1 cellular context compared by ENCODE assay signal in the genomic region with DNA sequence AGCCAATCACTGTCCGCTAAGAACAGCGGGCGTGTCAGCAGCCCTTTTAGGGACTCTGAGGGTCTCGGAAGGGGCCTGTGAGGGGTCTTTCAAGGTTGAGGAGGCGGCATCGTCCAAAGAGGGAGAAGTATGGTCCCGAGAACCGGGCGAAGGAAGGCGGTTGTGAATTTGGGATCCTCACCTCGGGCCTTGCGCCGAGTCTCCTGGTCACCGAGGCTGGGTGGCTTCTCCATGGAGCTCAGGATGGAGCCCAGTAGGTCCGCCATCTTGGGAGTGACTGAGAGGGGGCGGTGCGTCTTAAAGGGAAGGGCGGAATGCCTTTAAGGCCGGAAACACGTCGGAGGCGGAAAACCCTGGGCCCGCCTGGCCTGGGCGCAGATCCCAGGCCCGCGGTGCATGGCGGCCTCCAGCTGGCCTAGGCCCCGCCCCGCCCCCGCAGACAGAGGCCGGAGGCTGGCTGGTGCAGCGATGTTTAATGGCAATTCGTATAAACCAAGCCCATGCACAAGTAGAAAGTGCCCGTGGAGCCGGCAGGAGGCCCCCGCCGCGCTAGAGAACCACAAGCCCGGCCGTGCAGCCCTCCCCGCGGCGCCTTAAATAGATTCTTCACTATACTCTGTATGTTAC.
TF ChIP-seq lines count a peak whose summit lies in the region.

A gene with protein sequence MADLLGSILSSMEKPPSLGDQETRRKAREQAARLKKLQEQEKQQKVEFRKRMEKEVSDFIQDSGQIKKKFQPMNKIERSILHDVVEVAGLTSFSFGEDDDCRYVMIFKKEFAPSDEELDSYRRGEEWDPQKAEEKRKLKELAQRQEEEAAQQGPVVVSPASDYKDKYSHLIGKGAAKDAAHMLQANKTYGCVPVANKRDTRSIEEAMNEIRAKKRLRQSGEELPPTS (minus strand): TSS at position 279 of the 627 bp plus-strand sequence. CDS start 13 bp downstream, at position 266.

TF ChIP-seq in HepG2, 621 proteins besides CTCF, POLR2A, EP300 and RAD21 (continued from another document and continues in another):
- TF ChIP-seq, protein P1, sequence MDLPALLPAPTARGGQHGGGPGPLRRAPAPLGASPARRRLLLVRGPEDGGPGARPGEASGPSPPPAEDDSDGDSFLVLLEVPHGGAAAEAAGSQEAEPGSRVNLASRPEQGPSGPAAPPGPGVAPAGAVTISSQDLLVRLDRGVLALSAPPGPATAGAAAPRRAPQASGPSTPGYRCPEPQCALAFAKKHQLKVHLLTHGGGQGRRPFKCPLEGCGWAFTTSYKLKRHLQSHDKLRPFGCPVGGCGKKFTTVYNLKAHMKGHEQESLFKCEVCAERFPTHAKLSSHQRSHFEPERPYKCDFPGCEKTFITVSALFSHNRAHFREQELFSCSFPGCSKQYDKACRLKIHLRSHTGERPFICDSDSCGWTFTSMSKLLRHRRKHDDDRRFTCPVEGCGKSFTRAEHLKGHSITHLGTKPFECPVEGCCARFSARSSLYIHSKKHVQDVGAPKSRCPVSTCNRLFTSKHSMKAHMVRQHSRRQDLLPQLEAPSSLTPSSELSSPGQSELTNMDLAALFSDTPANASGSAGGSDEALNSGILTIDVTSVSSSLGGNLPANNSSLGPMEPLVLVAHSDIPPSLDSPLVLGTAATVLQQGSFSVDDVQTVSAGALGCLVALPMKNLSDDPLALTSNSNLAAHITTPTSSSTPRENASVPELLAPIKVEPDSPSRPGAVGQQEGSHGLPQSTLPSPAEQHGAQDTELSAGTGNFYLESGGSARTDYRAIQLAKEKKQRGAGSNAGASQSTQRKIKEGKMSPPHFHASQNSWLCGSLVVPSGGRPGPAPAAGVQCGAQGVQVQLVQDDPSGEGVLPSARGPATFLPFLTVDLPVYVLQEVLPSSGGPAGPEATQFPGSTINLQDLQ (CRISPR knock-in tag; IDR thresholded peaks at IDR 0.05) = no peak; the same call in 1 of the 2 replicates
- TF ChIP-seq ARID2 (CRISPR knock-in tag; IDR thresholded peaks at IDR 0.05; ENCODE audit: borderline replicate concordance) (peak; percentile 71; the same call in 1 of the 2 replicates), PCBP2 (optimal IDR thresholded peaks at IDR 0.05; ENCODE audit: low read depth, low read length, poor library complexity, severe bottlenecking) (no peak), ZFP62 (CRISPR knock-in tag; IDR thresholded peaks at IDR 0.05) (no peak), LCORL (IDR thresholded peaks at IDR 0.05) (no peak), LCORL (CRISPR knock-in tag; IDR thresholded peaks at IDR 0.05) (peak; percentile 91), ATF7 (IDR thresholded peaks at IDR 0.05) (no peak), ATF7 (CRISPR knock-in tag; IDR thresholded peaks at IDR 0.05) (no peak), TOPORS (CRISPR knock-in tag; IDR thresholded peaks at IDR 0.05) (0 out of 2 replicates have a peak, but pooled peaks have one; percentile 38), ZNF776 (CRISPR knock-in tag; IDR thresholded peaks at IDR 0.05) (no peak), NPAS2 (CRISPR knock-in tag; IDR thresholded peaks at IDR 0.05; ENCODE audit: borderline replicate concordance) (no peak), NR2F1 (CRISPR knock-in tag; IDR thresholded peaks at IDR 0.05) (no peak), ZNF274 (CRISPR knock-in tag; IDR thresholded peaks at IDR 0.05) (no peak), NRL (CRISPR knock-in tag; IDR thresholded peaks at IDR 0.05; ENCODE audit: borderline replicate concordance) (peak; percentile 85; the same call in 1 of the 2 replicates), MYC (CRISPR knock-in tag; IDR thresholded peaks at IDR 0.05; ENCODE audit: borderline replicate concordance) (peak; percentile 79), ZNF83 (CRISPR knock-in tag; IDR thresholded peaks at IDR 0.05; ENCODE audit: borderline replicate concordance) (no peak; the same call in 1 of the 2 replicates), FOXC1 (CRISPR knock-in tag; IDR thresholded peaks at IDR 0.05; ENCODE audit: borderline replicate concordance) (peak; percentile 87; the same call in 1 of the 2 replicates), ZNF430 (CRISPR knock-in tag; IDR thresholded peaks at IDR 0.05) (no peak; the same call in 1 of the 2 replicates), HMGA1 (CRISPR knock-in tag; conservative IDR thresholded peaks at IDR 0.05) (no peak), SMC3 (IDR thresholded peaks at IDR 0.05; ENCODE audit: low read length) (no peak), SCMH1 (CRISPR knock-in tag; IDR thresholded peaks at IDR 0.05; ENCODE audit: borderline replicate concordance) (no peak), SMARCE1 (IDR thresholded peaks at IDR 0.05; ENCODE audit: borderline replicate concordance) (no peak), MTF1 (CRISPR knock-in tag; IDR thresholded peaks at IDR 0.05) (no peak), KLF15 (CRISPR knock-in tag; IDR thresholded peaks at IDR 0.05; ENCODE audit: borderline replicate concordance) (no peak), YEATS4 (CRISPR knock-in tag; IDR thresholded peaks at IDR 0.05; ENCODE audit: borderline replicate concordance) (peak; percentile 81; the same call in 1 of the 2 replicates), ZNF10 (CRISPR knock-in tag; IDR thresholded peaks at IDR 0.05; ENCODE audit: borderline replicate concordance, low read depth) (no peak), PAF1 (CRISPR knock-in tag; IDR thresholded peaks at IDR 0.05) (0 out of 2 replicates have a peak, but pooled peaks have one; percentile 15), TCF7L2 (IDR thresholded peaks at IDR 0.05; ENCODE audit: low read depth, low read length) (no peak), ZBTB8A (CRISPR knock-in tag; IDR thresholded peaks at IDR 0.05; ENCODE audit: borderline replicate concordance, low read depth) (no peak), NR2F2 (IDR thresholded peaks at IDR 0.05; ENCODE audit: borderline replicate concordance, low read depth) (peak; percentile 7; the same call in 1 of the 2 replicates), FOXA1 (IDR thresholded peaks at IDR 0.05) (no peak), FOXA1 (CRISPR knock-in tag; IDR thresholded peaks at IDR 0.05) (no peak), ZNF75D (CRISPR knock-in tag; IDR thresholded peaks at IDR 0.05; ENCODE audit: borderline replicate concordance) (no peak)
- TF ChIP-seq, protein P2, sequence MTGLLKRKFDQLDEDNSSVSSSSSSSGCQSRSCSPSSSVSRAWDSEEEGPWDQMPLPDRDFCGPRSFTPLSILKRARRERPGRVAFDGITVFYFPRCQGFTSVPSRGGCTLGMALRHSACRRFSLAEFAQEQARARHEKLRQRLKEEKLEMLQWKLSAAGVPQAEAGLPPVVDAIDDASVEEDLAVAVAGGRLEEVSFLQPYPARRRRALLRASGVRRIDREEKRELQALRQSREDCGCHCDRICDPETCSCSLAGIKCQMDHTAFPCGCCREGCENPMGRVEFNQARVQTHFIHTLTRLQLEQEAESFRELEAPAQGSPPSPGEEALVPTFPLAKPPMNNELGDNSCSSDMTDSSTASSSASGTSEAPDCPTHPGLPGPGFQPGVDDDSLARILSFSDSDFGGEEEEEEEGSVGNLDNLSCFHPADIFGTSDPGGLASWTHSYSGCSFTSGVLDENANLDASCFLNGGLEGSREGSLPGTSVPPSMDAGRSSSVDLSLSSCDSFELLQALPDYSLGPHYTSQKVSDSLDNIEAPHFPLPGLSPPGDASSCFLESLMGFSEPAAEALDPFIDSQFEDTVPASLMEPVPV (CRISPR knock-in tag; IDR thresholded peaks at IDR 0.05) = peak; percentile 71; the same call in 1 of the 2 replicates
- TF ChIP-seq, protein P3, sequence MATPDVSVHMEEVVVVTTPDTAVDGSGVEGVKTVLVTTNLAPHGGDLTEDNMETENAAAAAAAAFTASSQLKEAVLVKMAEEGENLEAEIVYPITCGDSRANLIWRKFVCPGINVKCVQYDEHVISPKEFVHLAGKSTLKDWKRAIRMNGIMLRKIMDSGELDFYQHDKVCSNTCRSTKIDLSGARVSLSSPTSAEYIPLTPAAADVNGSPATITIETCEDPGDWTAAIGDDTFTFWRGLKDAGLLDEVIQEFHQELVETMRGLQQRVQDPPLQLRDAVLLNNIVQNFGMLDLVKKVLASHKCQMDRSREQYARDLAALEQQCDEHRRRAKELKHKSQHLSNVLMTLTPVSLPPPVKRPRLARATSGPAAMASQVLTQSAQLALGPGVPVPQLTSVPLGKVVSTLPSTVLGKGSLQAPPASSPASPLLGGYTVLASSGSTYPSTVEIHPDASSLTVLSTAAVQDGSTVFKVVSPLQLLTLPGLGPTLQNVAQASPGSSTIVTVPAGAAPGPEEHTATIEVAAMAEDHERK (CRISPR knock-in tag; IDR thresholded peaks at IDR 0.05; ENCODE audit: low read depth) = no peak
- TF ChIP-seq, protein P4, sequence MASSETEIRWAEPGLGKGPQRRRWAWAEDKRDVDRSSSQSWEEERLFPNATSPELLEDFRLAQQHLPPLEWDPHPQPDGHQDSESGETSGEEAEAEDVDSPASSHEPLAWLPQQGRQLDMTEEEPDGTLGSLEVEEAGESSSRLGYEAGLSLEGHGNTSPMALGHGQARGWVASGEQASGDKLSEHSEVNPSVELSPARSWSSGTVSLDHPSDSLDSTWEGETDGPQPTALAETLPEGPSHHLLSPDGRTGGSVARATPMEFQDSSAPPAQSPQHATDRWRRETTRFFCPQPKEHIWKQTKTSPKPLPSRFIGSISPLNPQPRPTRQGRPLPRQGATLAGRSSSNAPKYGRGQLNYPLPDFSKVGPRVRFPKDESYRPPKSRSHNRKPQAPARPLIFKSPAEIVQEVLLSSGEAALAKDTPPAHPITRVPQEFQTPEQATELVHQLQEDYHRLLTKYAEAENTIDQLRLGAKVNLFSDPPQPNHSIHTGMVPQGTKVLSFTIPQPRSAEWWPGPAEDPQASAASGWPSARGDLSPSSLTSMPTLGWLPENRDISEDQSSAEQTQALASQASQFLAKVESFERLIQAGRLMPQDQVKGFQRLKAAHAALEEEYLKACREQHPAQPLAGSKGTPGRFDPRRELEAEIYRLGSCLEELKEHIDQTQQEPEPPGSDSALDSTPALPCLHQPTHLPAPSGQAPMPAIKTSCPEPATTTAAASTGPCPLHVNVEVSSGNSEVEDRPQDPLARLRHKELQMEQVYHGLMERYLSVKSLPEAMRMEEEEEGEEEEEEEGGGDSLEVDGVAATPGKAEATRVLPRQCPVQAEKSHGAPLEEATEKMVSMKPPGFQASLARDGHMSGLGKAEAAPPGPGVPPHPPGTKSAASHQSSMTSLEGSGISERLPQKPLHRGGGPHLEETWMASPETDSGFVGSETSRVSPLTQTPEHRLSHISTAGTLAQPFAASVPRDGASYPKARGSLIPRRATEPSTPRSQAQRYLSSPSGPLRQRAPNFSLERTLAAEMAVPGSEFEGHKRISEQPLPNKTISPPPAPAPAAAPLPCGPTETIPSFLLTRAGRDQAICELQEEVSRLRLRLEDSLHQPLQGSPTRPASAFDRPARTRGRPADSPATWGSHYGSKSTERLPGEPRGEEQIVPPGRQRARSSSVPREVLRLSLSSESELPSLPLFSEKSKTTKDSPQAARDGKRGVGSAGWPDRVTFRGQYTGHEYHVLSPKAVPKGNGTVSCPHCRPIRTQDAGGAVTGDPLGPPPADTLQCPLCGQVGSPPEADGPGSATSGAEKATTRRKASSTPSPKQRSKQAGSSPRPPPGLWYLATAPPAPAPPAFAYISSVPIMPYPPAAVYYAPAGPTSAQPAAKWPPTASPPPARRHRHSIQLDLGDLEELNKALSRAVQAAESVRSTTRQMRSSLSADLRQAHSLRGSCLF (CRISPR knock-in tag; IDR thresholded peaks at IDR 0.05; ENCODE audit: borderline replicate concordance) = no peak
- TF ChIP-seq, protein P5, sequence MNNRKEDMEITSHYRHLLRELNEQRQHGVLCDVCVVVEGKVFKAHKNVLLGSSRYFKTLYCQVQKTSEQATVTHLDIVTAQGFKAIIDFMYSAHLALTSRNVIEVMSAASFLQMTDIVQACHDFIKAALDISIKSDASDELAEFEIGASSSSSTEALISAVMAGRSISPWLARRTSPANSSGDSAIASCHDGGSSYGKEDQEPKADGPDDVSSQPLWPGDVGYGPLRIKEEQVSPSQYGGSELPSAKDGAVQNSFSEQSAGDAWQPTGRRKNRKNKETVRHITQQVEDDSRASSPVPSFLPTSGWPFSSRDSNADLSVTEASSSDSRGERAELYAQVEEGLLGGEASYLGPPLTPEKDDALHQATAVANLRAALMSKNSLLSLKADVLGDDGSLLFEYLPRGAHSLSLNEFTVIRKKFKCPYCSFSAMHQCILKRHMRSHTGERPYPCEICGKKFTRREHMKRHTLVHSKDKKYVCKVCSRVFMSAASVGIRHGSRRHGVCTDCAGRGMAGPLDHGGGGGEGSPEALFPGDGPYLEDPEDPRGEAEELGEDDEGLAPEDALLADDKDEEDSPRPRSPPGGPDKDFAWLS (CRISPR knock-in tag; IDR thresholded peaks at IDR 0.05; ENCODE audit: borderline replicate concordance) = no peak
- TF ChIP-seq, protein P6, sequence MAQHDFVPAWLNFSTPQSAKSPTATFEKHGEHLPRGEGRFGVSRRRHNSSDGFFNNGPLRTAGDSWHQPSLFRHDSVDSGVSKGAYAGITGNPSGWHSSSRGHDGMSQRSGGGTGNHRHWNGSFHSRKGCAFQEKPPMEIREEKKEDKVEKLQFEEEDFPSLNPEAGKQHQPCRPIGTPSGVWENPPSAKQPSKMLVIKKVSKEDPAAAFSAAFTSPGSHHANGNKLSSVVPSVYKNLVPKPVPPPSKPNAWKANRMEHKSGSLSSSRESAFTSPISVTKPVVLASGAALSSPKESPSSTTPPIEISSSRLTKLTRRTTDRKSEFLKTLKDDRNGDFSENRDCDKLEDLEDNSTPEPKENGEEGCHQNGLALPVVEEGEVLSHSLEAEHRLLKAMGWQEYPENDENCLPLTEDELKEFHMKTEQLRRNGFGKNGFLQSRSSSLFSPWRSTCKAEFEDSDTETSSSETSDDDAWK (CRISPR knock-in tag; IDR thresholded peaks at IDR 0.05) = no peak
- TF ChIP-seq, protein P7, sequence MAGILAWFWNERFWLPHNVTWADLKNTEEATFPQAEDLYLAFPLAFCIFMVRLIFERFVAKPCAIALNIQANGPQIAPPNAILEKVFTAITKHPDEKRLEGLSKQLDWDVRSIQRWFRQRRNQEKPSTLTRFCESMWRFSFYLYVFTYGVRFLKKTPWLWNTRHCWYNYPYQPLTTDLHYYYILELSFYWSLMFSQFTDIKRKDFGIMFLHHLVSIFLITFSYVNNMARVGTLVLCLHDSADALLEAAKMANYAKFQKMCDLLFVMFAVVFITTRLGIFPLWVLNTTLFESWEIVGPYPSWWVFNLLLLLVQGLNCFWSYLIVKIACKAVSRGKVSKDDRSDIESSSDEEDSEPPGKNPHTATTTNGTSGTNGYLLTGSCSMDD (CRISPR knock-in tag; IDR thresholded peaks at IDR 0.05) = no peak
- TF ChIP-seq, protein P8, sequence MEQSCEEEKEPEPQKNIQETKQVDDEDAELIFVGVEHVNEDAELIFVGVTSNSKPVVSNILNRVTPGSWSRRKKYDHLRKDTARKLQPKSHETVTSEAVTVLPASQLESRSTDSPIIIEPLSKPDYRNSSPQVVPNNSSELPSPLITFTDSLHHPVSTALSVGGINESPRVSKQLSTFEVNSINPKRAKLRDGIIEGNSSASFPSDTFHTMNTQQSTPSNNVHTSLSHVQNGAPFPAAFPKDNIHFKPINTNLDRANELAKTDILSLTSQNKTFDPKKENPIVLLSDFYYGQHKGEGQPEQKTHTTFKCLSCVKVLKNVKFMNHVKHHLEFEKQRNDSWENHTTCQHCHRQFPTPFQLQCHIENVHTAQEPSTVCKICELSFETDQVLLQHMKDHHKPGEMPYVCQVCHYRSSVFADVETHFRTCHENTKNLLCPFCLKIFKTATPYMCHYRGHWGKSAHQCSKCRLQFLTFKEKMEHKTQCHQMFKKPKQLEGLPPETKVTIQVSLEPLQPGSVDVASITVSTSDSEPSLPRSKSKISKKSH (CRISPR knock-in tag; IDR thresholded peaks at IDR 0.05; ENCODE audit: borderline replicate concordance) = peak; percentile 70
- TF ChIP-seq, protein P9, sequence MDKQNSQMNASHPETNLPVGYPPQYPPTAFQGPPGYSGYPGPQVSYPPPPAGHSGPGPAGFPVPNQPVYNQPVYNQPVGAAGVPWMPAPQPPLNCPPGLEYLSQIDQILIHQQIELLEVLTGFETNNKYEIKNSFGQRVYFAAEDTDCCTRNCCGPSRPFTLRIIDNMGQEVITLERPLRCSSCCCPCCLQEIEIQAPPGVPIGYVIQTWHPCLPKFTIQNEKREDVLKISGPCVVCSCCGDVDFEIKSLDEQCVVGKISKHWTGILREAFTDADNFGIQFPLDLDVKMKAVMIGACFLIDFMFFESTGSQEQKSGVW (CRISPR knock-in tag; IDR thresholded peaks at IDR 0.05; ENCODE audit: borderline replicate concordance) = no peak
